Comparison of ENCODE assay signal across 9 cellular contexts in the genomic region with DNA sequence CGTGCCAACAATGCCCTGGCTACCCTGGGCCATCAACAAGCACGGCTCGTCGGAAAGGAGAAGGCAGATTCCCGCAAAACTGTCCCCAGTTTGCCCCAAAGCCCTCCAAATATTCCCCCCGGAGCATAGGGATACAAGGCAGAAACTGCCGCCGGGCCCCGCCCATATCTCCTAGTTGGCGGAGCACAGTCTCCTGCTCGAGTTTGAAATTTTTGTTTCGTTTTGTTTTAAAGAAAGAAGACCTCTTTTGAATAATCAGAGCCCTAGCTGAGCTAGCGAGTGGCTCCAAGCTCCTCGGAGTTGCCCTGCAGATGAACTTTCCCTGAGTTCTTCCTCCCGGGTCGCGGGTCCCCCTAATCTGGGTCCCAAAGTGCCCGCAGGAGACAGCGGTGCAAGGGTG.
DNase-seq lines count a peak whose midpoint lies in the region; ATAC-seq and TF ChIP-seq lines count a peak whose summit lies in the region.
"Had no signal": no experiment of that assay in that cellular context is flagged by ENCODE, and none has a peak within 500 bp of the region (broad histone marks: within the 10 kb centered on the region; RNA-seq: fewer than 3 reads in every experiment).

No MANE protein-coding gene starts in this region.

- peaks cover 43% of the 10 kb centered on the region for H3K4me1 Mint-ChIP-seq in GM23338
- peaks cover 3% of the 10 kb centered on the region for H3K4me1 Mint-ChIP-seq in activated CD8-positive, alpha-beta T cell treated with anti-CD3 and anti-CD28 coated beads, Interleukin-2, amount 10 ng/mL, durations not matched to agents 7 days and 5 days (ENCODE audit: low read depth)

- H3F3A ChIP-seq in GM23338 (replicated peaks; ENCODE audit: low read depth) = 0 out of 2 replicates have a peak, but pooled peaks cover 3% of the 10 kb centered on the region

- H3K36me3 Mint-ChIP-seq in GM23338 (ENCODE audit: low read depth) = no peaks in the 10 kb centered on the region
- no peaks in the 10 kb centered on the region for H3K36me3 Mint-ChIP-seq in activated CD8-positive, alpha-beta T cell treated with anti-CD3 and anti-CD28 coated beads, Interleukin-2, amount 10 ng/mL, durations not matched to agents 7 days and 5 days (ENCODE audit: low read depth)

- no peaks in the 10 kb centered on the region for H3K79me2 ChIP-seq in GM23338 (replicated peaks; ENCODE audit: insufficient read depth)

- peak; percentile 4 for ATAC-seq in GM23338
- no peak for ATAC-seq in activated CD8-positive, alpha-beta T cell treated with anti-CD3 and anti-CD28 coated beads, Interleukin-2, amount 10 ng/mL, durations not matched to agents 7 days and 5 days
- no peak for ATAC-seq in mucosa of descending colon

- no peaks in the 10 kb centered on the region for H3K9me2 ChIP-seq in GM23338 (ENCODE audit: insufficient read depth)

- no peaks in the 10 kb centered on the region for H3K36me3 ChIP-seq in GM23338 (ENCODE audit: insufficient read depth)
- H3K36me3 ChIP-seq in iPS DF 6.9 (ENCODE audit: control insufficient read depth, insufficient read depth, low read length) = no peaks in the 10 kb centered on the region
- H3K36me3 ChIP-seq in skeletal muscle satellite cell (ENCODE audit: insufficient read depth, low read length) = no peaks in the 10 kb centered on the region
- no peaks in the 10 kb centered on the region for H3K36me3 ChIP-seq in mucosa of descending colon (ENCODE audit: low read depth)

- H3K9me3 ChIP-seq in iPS DF 6.9 (ENCODE audit: control insufficient read depth, insufficient read depth, low read length) (no peaks in the 10 kb centered on the region), skeletal muscle satellite cell (replicated peaks; ENCODE audit: low read length) (peaks cover 3% of the 10 kb centered on the region), mucosa of descending colon (no peaks in the 10 kb centered on the region)

- H3K4me1 ChIP-seq in GM23338 (ENCODE audit: insufficient read depth) (peaks cover 30% of the 10 kb centered on the region), iPS DF 6.9 (ENCODE audit: control insufficient read depth, insufficient read depth, low read length) (peaks cover 1% of the 10 kb centered on the region; the same call in 1 of the 2 replicates), skeletal muscle satellite cell (ENCODE audit: control insufficient read depth, insufficient read depth, low read length) (no peaks in the 10 kb centered on the region), mucosa of descending colon (ENCODE audit: low read depth) (peaks cover 4% of the 10 kb centered on the region)

- no peak for TF ChIP-seq CTCF in GM23338 (conservative IDR thresholded peaks at IDR 0.05; ENCODE audit: low read depth in 2 of 2)
- no peak for TF ChIP-seq CTCF in mucosa of descending colon (IDR thresholded peaks at IDR 0.05)

- H3K27me3 ChIP-seq in GM23338 (ENCODE audit: insufficient read depth) = peaks cover 69% of the 10 kb centered on the region
- H3K27me3 ChIP-seq in iPS DF 6.9 (ENCODE audit: control insufficient read depth, insufficient read depth, low read length) = peaks cover 12% of the 10 kb centered on the region; the same call in 1 of the 2 replicates
- H3K27me3 ChIP-seq in skeletal muscle satellite cell (ENCODE audit: control insufficient read depth, insufficient read depth, low read length) = peaks cover 34% of the 10 kb centered on the region

- POLR2A ChIA-PET in activated CD8-positive, alpha-beta T cell treated with anti-CD3 and anti-CD28 coated beads, Interleukin-2, amount 10 ng/mL, durations not matched to agents 7 days and 5 days (lab: Charles Lee) = no interaction called here

- CTCF ChIA-PET in activated CD8-positive, alpha-beta T cell treated with anti-CD3 and anti-CD28 coated beads, Interleukin-2, amount 10 ng/mL, durations not matched to agents 7 days and 5 days (lab: Charles Lee) = no interaction called here

- peak overlapping the region; percentile 63; the same call in 1 of the 2 replicates for H2AFZ ChIP-seq in GM23338

- H3K9me3 Mint-ChIP-seq in GM23338 = no peaks in the 10 kb centered on the region; the same call in 2 of the 3 replicates
- H3K9me3 Mint-ChIP-seq in activated CD8-positive, alpha-beta T cell treated with anti-CD3 and anti-CD28 coated beads, Interleukin-2, amount 10 ng/mL, durations not matched to agents 7 days and 5 days (ENCODE audit: insufficient read depth) = no peaks in the 10 kb centered on the region

- no peaks in the 10 kb centered on the region for H4K20me1 ChIP-seq in GM23338 (replicated peaks; ENCODE audit: insufficient read depth)

- peaks cover 52% of the 10 kb centered on the region for H3K27me3 Mint-ChIP-seq in GM23338 (ENCODE audit: insufficient read depth, low read depth, poor library complexity)
- H3K27me3 Mint-ChIP-seq in activated CD8-positive, alpha-beta T cell treated with anti-CD3 and anti-CD28 coated beads, Interleukin-2, amount 10 ng/mL, durations not matched to agents 7 days and 5 days (ENCODE audit: low read depth) = peaks cover 57% of the 10 kb centered on the region

- intact Hi-C loops in mucosa of descending colon (cut with DNase I, micrococcal nuclease) = no loop called here

- H3K4me2 ChIP-seq in GM23338 (peak overlapping the region; percentile 88), skeletal muscle satellite cell (ENCODE audit: low read length) (peak overlapping the region; percentile 73)

- H3K27ac Mint-ChIP-seq in GM23338 = no peak overlapping the region
- no peak overlapping the region for H3K27ac Mint-ChIP-seq in activated CD8-positive, alpha-beta T cell treated with anti-CD3 and anti-CD28 coated beads, Interleukin-2, amount 10 ng/mL, durations not matched to agents 7 days and 5 days

- peak; percentile 42 for DNase-seq in GM23338 (ENCODE audit: low spot score)
- no peak for DNase-seq in activated CD8-positive, alpha-beta T cell treated with anti-CD3 and anti-CD28 coated beads, Interleukin-2, amount 10 ng/mL, durations not matched to agents 7 days and 5 days
- DNase-seq in iPS DF 6.9 (ENCODE audit: low read depth, low spot score) = no peak
- no peak for DNase-seq in GF-D8 (lab: John Stamatoyannopoulos, UW)
- DNase-seq in islet precursor cell = no peak
- DNase-seq in mucosa of descending colon = no peak
- no peak for DNase-seq in KG1 (lab: John Stamatoyannopoulos, UW)
- DNase-seq: NCI-H1048 had no signal

- no CpG with 5 or more reads among the region's 19 CpGs for WGBS in iPS DF 6.9 (ENCODE audit: insufficient coverage, insufficient read length)

- H3K9ac ChIP-seq in skeletal muscle satellite cell (ENCODE audit: low read depth, low read length) = no peak overlapping the region

- H3K4me3 ChIP-seq in GM23338 (peak overlapping the region; percentile 66), iPS DF 6.9 (ENCODE audit: low read length) (peak overlapping the region; percentile 49; the same call in 1 of the 2 replicates), skeletal muscle satellite cell (ENCODE audit: low read length) (peak overlapping the region; percentile 67), mucosa of descending colon (no peak overlapping the region)

- peak overlapping the region; percentile 74 for H3K4me3 Mint-ChIP-seq in GM23338
- peak overlapping the region; percentile 66 for H3K4me3 Mint-ChIP-seq in activated CD8-positive, alpha-beta T cell treated with anti-CD3 and anti-CD28 coated beads, Interleukin-2, amount 10 ng/mL, durations not matched to agents 7 days and 5 days

- H3K27ac ChIP-seq in GM23338 (ENCODE audit: low read depth) (no peak overlapping the region), iPS DF 6.9 (ENCODE audit: low read length) (no peak overlapping the region)
